24 cellular contexts compared by ENCODE assay signal in the genomic region with DNA sequence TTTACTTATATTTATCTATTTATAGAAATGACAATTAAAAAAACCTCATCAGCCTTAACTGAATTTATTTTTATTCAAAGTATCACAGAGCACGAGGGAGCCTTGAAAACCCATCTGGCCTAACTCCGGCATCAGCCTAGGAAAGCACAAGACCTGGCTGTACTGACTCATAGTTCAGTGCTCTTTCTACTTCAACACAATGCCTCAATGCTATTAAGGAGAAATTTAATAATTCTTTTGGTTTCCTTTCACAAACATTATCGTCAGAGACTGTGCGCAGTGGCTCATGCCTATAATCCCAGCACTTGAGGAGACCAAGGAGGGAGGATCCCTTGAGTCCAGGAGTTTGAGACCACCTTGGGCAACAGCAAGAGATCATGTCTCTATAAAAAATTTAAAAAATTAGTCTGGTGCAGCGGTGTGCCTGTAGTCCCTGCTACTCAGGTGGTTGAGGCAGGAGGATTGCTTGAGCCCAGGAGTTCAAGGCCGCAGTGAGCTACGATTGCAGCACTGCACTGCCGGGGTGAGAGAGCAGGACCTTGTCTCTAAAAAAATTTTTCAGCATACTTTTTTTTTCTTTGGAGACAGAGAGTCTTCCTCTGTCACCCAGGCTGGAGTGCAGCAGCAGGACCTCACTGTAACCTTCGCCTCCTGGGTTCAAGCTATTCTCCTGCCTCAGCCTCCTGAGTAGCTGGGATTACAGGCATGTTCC. TPM values are rescaled to one million over a fixed set of nuclear protein-coding genes. Genes with fewer than 3 reads are reported as not detected.
"Had no signal": no experiment of that assay in that cellular context is flagged by ENCODE, and none has a peak within 500 bp of the region (broad histone marks: within the 10 kb centered on the region; RNA-seq: fewer than 3 reads in every experiment).

No MANE protein-coding gene starts in this region.

- H3K36me3 ChIP-seq: adrenal gland, transverse colon had no signal

- H3K4me1 Mint-ChIP-seq: memory B cell had no signal

- DNase-seq: activated CD4-positive, alpha-beta T cell treated with anti-CD3 and anti-CD28 coated beads for 36 hours; activated CD4-positive, alpha-beta T cell treated with anti-CD3 and anti-CD28 coated beads, Interleukin-2, amount 50 U/mL, for 48 hours; activated gamma-delta T cell treated with Interleukin-2 at 50 U/mL for 16 hours; adrenal gland; effector memory CD4-positive, alpha-beta T cell; foreskin fibroblast; kidney; naive thymus-derived CD8-positive, alpha-beta T cell; nucleus accumbens; retina; stimulated activated CD4-positive, alpha-beta T cell treated with anti-CD3 and anti-CD28 coated beads, Interleukin-12 subunit alpha, Interleukin-12 subunit beta, amount 100 ng/mL, for 4 hours; stimulated activated CD4-positive, alpha-beta T cell treated with anti-CD3 and anti-CD28 coated beads, Interleukin-1b, Interleukin-23, amount 100 ng/mL, for 48 hours; stimulated activated CD8-positive, alpha-beta memory T cell treated with anti-CD3 and anti-CD28 coated beads, Interleukin-4, amount 100 ng/mL, for 48 hours; stimulated activated naive CD4-positive, alpha-beta T cell treated with Interleukin-2 at 50 U/mL for 16 hours; substantia nigra; SW 1271; T-helper 2 cell; transverse colon had no signal

- H3K36me3 Mint-ChIP-seq: memory B cell; naive thymus-derived CD8-positive, alpha-beta T cell; WTC11 had no signal

- ATAC-seq: activated CD4-positive, alpha-beta T cell treated with anti-CD3 and anti-CD28 coated beads for 36 hours; activated naive CD4-positive, alpha-beta T cell treated with anti-CD3 and anti-CD28 coated beads, Interleukin-2, amount 50 U/mL, for 72 hours; left lobe of liver; naive thymus-derived CD8-positive, alpha-beta T cell; WTC11 had no signal

- H3K4me3 Mint-ChIP-seq: activated CD4-positive, alpha-beta T cell treated with anti-CD3 and anti-CD28 coated beads for 36 hours; activated T-helper 1 cell treated with anti-CD3 and anti-CD28 coated beads, Interleukin-12 subunit alpha, Interleukin-12 subunit beta, Interleukin-2, Interleukin-4 antibody, amounts not matched to agents 30 ng/mL and 10 ng/mL and 1 ng/mL, durations not matched to agents 14 hours and 24 hours and 36 hours; dendritic cell treated with granulocyte-macrophage colony-stimulating factor and Interleukin-4, amounts not matched to agents 40 ng/mL and 50 ng/mL, for 4 days; naive thymus-derived CD8-positive, alpha-beta T cell had no signal

- H3K4me3 ChIP-seq: adrenal gland had no signal

- H3K27me3 ChIP-seq: adrenal gland, transverse colon had no signal

- H3K9me3 Mint-ChIP-seq: activated naive CD4-positive, alpha-beta T cell treated with anti-CD3 and anti-CD28 coated beads, Interleukin-2, amount 50 U/mL, for 72 hours; activated T-helper 1 cell treated with anti-CD3 and anti-CD28 coated beads, Interleukin-12 subunit alpha, Interleukin-12 subunit beta, Interleukin-2, Interleukin-4 antibody, amounts not matched to agents 30 ng/mL and 10 ng/mL and 1 ng/mL, durations not matched to agents 14 hours and 24 hours and 36 hours; dendritic cell treated with granulocyte-macrophage colony-stimulating factor and Interleukin-4, amounts not matched to agents 40 ng/mL and 50 ng/mL, for 4 days; memory B cell; WTC11 had no signal

- H3K27ac Mint-ChIP-seq: activated CD4-positive, alpha-beta T cell treated with anti-CD3 and anti-CD28 coated beads for 36 hours; activated naive CD4-positive, alpha-beta T cell treated with anti-CD3 and anti-CD28 coated beads, Interleukin-2, amount 50 U/mL, for 72 hours; activated T-helper 1 cell treated with anti-CD3 and anti-CD28 coated beads, Interleukin-12 subunit alpha, Interleukin-12 subunit beta, Interleukin-2, Interleukin-4 antibody, amounts not matched to agents 30 ng/mL and 10 ng/mL and 1 ng/mL, durations not matched to agents 14 hours and 24 hours and 36 hours; dendritic cell treated with granulocyte-macrophage colony-stimulating factor and Interleukin-4, amounts not matched to agents 40 ng/mL and 50 ng/mL, for 4 days; memory B cell; naive thymus-derived CD8-positive, alpha-beta T cell had no signal

- H3K9me3 ChIP-seq: adrenal gland, transverse colon had no signal

RNA-seq across cellular contexts. Expression of gene SASH1, which starts 1.9 kb away (rescaled TPM):
- total RNA-seq: naive thymus-derived CD8-positive, alpha-beta T cell had no signal
- polyA plus RNA-seq: naive thymus-derived CD8-positive, alpha-beta T cell had no signal
